ENCODE assay signal across 10 cellular contexts in genomic region chr17:29412780-29413565, GRCh38. TPM values are rescaled to one million over a fixed set of nuclear protein-coding genes. Genes with fewer than 3 reads are reported as not detected.
DNase-seq lines count a peak whose midpoint lies in the region; FAIRE-seq and TF ChIP-seq lines count a peak whose summit lies in the region.
"Had no signal": no experiment of that assay in that cellular context is flagged by ENCODE, and none has a peak within 500 bp of the region (broad histone marks: within the 10 kb centered on the region; RNA-seq: fewer than 3 reads in every experiment).

No MANE protein-coding gene starts in this region.

- peak overlapping the region; percentile 31 for H3K27ac ChIP-seq in astrocyte (ENCODE audit: low read depth, low read length)

- H3K4me3 ChIP-seq in astrocyte (ENCODE audit: insufficient read depth, low read depth, low read length), result no peak overlapping the region

- H3K27me3 ChIP-seq in astrocyte (ENCODE audit: insufficient read depth, low read length), result no peaks in the 10 kb centered on the region

- H3K9me3 Mint-ChIP-seq in HFFc6 (no peaks in the 10 kb centered on the region), astrocyte (ENCODE audit: unreplicated experiment) (peaks cover 2% of the 10 kb centered on the region)
- H3K9me3 Mint-ChIP-seq: dendritic cell treated with granulocyte-macrophage colony-stimulating factor and Interleukin-4, amounts not matched to agents 40 ng/mL and 50 ng/mL, for 4 days had no signal

- peak overlapping the region; percentile 6 for H3K9ac ChIP-seq in astrocyte (ENCODE audit: low read length)

- TF ChIP-seq CTCF in HFFc6 (IDR thresholded peaks at IDR 0.05), result no peak
- TF ChIP-seq CTCF in astrocyte (IDR thresholded peaks at IDR 0.05; ENCODE audit: insufficient read depth, low read depth, low read length), result no peak

- H3K4me1 Mint-ChIP-seq in HFFc6 (ENCODE audit: low read depth), result peaks cover 45% of the 10 kb centered on the region
- peaks cover 14% of the 10 kb centered on the region for H3K4me1 Mint-ChIP-seq in astrocyte (ENCODE audit: low read depth, unreplicated experiment)

- H2AFZ ChIP-seq in astrocyte (ENCODE audit: low read depth, low read length), result no peak overlapping the region

- H3K27ac Mint-ChIP-seq in HFFc6, result peak overlapping the region; percentile 61
- H3K27ac Mint-ChIP-seq in astrocyte (ENCODE audit: unreplicated experiment), result peak overlapping the region; percentile 60
- H3K27ac Mint-ChIP-seq: dendritic cell treated with granulocyte-macrophage colony-stimulating factor and Interleukin-4, amounts not matched to agents 40 ng/mL and 50 ng/mL, for 4 days had no signal

- peaks cover 94% of the 10 kb centered on the region for H3K79me2 ChIP-seq in astrocyte (ENCODE audit: insufficient read depth, low read length)

- no peaks in the 10 kb centered on the region for H3K36me3 ChIP-seq in astrocyte (ENCODE audit: insufficient read depth, low read length)

- no peak for TF ChIP-seq POLR2A in GM12891 (IDR thresholded peaks at IDR 0.05; ENCODE audit: low read depth, low read length)

- H3K36me3 Mint-ChIP-seq in HFFc6 (ENCODE audit: low read depth) (peaks cover 20% of the 10 kb centered on the region; the same call in 1 of the 2 replicates), astrocyte (ENCODE audit: low read depth, unreplicated experiment) (peaks cover 8% of the 10 kb centered on the region)

- H4K20me1 ChIP-seq in astrocyte (ENCODE audit: insufficient read depth, low read length), result peaks cover 90% of the 10 kb centered on the region

- peak overlapping the region; percentile 68 for H3K4me2 ChIP-seq in astrocyte (ENCODE audit: low read length)

- H3K9me3 ChIP-seq in astrocyte (ENCODE audit: insufficient read depth, low read depth, low read length), result no peaks in the 10 kb centered on the region

- FAIRE-seq in astrocyte (lab: Jason Lieb, UNC), result peak; percentile 9
- no peak for FAIRE-seq in GM12891 (lab: Jason Lieb, UNC)
- FAIRE-seq: TTC549 had no signal

- peak overlapping the region; percentile 54 for H3K4me3 Mint-ChIP-seq in HFFc6
- H3K4me3 Mint-ChIP-seq in astrocyte (ENCODE audit: unreplicated experiment), result no peak overlapping the region
- H3K4me3 Mint-ChIP-seq: dendritic cell treated with granulocyte-macrophage colony-stimulating factor and Interleukin-4, amounts not matched to agents 40 ng/mL and 50 ng/mL, for 4 days had no signal

- DNase-seq in AML-193 (lab: John Stamatoyannopoulos, UW) (peak; percentile 23 to 54), HFFc6 (peak; percentile 91), astrocyte (ENCODE audit: low read depth) (peak; percentile 90), kidney tubule cell (ENCODE audit: low spot score) (peak; percentile 62), NCI-H2171 (lab: John Stamatoyannopoulos, UW) (no peak), GM12891 (ENCODE audit: insufficient read length, low spot score) (no peak), mucosa of gallbladder (ENCODE audit: low spot score) (no peak), NCI-H1436 treated with DMSO at 0.1 percent for 48 hours (lab: John Stamatoyannopoulos, UW) (no peak)

- H3K4me1 ChIP-seq in astrocyte (ENCODE audit: insufficient read depth, low read length), result peaks cover 16% of the 10 kb centered on the region

- no peaks in the 10 kb centered on the region for H3K27me3 Mint-ChIP-seq in HFFc6 (ENCODE audit: insufficient read depth)
- no peaks in the 10 kb centered on the region for H3K27me3 Mint-ChIP-seq in astrocyte (ENCODE audit: low read depth, unreplicated experiment)
- H3K27me3 Mint-ChIP-seq: dendritic cell treated with granulocyte-macrophage colony-stimulating factor and Interleukin-4, amounts not matched to agents 40 ng/mL and 50 ng/mL, for 4 days had no signal

TF ChIP-seq in GM12891, 5 proteins besides CTCF, POLR2A, EP300 and RAD21:
- TF ChIP-seq PAX5 (IDR thresholded peaks at IDR 0.05; ENCODE audit: insufficient read depth, low read length, severe bottlenecking), result no peak
- no peak for TF ChIP-seq SPI1 (IDR thresholded peaks at IDR 0.05; ENCODE audit: low read depth, low read length)
- TF ChIP-seq TAF1 (IDR thresholded peaks at IDR 0.05; ENCODE audit: low read depth, low read length), result no peak
- no peak for TF ChIP-seq POLR2AphosphoS5 (IDR thresholded peaks at IDR 0.05; ENCODE audit: low read depth, low read length)
- no peak for TF ChIP-seq POU2F2 (IDR thresholded peaks at IDR 0.05; ENCODE audit: low read depth, low read length)

RNA-seq across cellular contexts. Expression of gene TAOK1, which starts 22.8 kb away (rescaled TPM):
- 10 to 100 TPM; 72.0 to 82.6 (median 75.1) TPM for total RNA-seq in HFFc6 (2021; fragmentation: NEBNext Ultra II Directional; extraction: Animal tissue kit (Norgen Biotek cat#: 25700))
- 98.2 and 100 TPM in 2 replicates for total RNA-seq in astrocyte
- polyA plus RNA-seq in GM12891 (2012; ENCODE audit: low read depth, missing spikeins), result 5.6 TPM
- 62.5 TPM for total RNA-seq in mucosa of gallbladder

Comparison
In these comparisons a context has a peak if more than half of its experiments do, and no peak if none do; other contexts are left out.
1. DNase-seq: peak in AML-193 (2 of 2), HFFc6 (single experiment), astrocyte (single experiment) and kidney tubule cell (single experiment); none in NCI-H2171 (single experiment), GM12891 (single experiment), mucosa of gallbladder (single experiment) and NCI-H1436 treated with DMSO at 0.1 percent for 48 hours (single experiment).